3 cellular contexts compared by ENCODE assay signal in the genomic region with DNA sequence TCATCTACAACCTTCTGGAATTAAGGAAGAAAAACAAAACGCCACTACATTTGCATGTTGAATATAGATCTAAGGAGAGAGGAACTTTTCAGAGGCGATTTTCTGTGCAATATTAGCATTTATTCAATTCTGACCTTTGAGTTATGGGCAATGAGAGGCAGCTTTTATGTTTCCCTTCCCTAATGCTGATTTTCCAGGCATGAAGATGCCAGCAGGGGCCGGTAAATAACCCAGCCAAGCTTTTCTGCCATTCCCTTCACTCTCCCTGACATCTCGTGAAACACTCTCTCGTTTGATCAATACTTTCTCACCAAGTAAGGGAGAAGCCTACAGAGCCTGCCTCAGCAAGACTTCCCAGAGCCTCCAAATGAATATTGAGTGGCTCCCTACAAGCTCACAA.
TF ChIP-seq lines count a peak whose summit lies in the region.

No MANE protein-coding gene starts in this region.

TF ChIP-seq in liver, 16 proteins besides CTCF, POLR2A, EP300 and RAD21:
- TF ChIP-seq, protein P1, sequence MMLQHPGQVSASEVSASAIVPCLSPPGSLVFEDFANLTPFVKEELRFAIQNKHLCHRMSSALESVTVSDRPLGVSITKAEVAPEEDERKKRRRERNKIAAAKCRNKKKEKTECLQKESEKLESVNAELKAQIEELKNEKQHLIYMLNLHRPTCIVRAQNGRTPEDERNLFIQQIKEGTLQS (IDR thresholded peaks at IDR 0.05): no peak
- no peak for TF ChIP-seq RXRA (IDR thresholded peaks at IDR 0.05)
- TF ChIP-seq FOXA2 (IDR thresholded peaks at IDR 0.05): no peak
- no peak for TF ChIP-seq FOXA1 (IDR thresholded peaks at IDR 0.05)
- TF ChIP-seq, protein P2, sequence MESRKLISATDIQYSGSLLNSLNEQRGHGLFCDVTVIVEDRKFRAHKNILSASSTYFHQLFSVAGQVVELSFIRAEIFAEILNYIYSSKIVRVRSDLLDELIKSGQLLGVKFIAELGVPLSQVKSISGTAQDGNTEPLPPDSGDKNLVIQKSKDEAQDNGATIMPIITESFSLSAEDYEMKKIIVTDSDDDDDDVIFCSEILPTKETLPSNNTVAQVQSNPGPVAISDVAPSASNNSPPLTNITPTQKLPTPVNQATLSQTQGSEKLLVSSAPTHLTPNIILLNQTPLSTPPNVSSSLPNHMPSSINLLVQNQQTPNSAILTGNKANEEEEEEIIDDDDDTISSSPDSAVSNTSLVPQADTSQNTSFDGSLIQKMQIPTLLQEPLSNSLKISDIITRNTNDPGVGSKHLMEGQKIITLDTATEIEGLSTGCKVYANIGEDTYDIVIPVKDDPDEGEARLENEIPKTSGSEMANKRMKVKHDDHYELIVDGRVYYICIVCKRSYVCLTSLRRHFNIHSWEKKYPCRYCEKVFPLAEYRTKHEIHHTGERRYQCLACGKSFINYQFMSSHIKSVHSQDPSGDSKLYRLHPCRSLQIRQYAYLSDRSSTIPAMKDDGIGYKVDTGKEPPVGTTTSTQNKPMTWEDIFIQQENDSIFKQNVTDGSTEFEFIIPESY (IDR thresholded peaks at IDR 0.05): no peak
- TF ChIP-seq HNF4A (conservative IDR thresholded peaks at IDR 0.05): peak; percentile 54 to 68
- TF ChIP-seq HNF4G (IDR thresholded peaks at IDR 0.05): no peak
- TF ChIP-seq, protein P3, sequence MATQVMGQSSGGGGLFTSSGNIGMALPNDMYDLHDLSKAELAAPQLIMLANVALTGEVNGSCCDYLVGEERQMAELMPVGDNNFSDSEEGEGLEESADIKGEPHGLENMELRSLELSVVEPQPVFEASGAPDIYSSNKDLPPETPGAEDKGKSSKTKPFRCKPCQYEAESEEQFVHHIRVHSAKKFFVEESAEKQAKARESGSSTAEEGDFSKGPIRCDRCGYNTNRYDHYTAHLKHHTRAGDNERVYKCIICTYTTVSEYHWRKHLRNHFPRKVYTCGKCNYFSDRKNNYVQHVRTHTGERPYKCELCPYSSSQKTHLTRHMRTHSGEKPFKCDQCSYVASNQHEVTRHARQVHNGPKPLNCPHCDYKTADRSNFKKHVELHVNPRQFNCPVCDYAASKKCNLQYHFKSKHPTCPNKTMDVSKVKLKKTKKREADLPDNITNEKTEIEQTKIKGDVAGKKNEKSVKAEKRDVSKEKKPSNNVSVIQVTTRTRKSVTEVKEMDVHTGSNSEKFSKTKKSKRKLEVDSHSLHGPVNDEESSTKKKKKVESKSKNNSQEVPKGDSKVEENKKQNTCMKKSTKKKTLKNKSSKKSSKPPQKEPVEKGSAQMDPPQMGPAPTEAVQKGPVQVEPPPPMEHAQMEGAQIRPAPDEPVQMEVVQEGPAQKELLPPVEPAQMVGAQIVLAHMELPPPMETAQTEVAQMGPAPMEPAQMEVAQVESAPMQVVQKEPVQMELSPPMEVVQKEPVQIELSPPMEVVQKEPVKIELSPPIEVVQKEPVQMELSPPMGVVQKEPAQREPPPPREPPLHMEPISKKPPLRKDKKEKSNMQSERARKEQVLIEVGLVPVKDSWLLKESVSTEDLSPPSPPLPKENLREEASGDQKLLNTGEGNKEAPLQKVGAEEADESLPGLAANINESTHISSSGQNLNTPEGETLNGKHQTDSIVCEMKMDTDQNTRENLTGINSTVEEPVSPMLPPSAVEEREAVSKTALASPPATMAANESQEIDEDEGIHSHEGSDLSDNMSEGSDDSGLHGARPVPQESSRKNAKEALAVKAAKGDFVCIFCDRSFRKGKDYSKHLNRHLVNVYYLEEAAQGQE (IDR thresholded peaks at IDR 0.05): no peak
- TF ChIP-seq TAF1 (conservative IDR thresholded peaks at IDR 0.05): no peak
- TF ChIP-seq, protein P4, sequence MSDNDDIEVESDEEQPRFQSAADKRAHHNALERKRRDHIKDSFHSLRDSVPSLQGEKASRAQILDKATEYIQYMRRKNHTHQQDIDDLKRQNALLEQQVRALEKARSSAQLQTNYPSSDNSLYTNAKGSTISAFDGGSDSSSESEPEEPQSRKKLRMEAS (IDR thresholded peaks at IDR 0.05): peak; percentile 17
- no peak for TF ChIP-seq YY1 (IDR thresholded peaks at IDR 0.05)
- TF ChIP-seq GABPA (IDR thresholded peaks at IDR 0.05 in 1 of 2, conservative IDR thresholded peaks at IDR 0.05 in 1 of 2): no peak
- peak; percentile 36 for TF ChIP-seq SP1 (IDR thresholded peaks at IDR 0.05)
TF ChIP-seq in liver: peak in this region for 3.

TF ChIP-seq in HepG2, 621 proteins besides CTCF, POLR2A, EP300 and RAD21:
- TF ChIP-seq, protein P5, sequence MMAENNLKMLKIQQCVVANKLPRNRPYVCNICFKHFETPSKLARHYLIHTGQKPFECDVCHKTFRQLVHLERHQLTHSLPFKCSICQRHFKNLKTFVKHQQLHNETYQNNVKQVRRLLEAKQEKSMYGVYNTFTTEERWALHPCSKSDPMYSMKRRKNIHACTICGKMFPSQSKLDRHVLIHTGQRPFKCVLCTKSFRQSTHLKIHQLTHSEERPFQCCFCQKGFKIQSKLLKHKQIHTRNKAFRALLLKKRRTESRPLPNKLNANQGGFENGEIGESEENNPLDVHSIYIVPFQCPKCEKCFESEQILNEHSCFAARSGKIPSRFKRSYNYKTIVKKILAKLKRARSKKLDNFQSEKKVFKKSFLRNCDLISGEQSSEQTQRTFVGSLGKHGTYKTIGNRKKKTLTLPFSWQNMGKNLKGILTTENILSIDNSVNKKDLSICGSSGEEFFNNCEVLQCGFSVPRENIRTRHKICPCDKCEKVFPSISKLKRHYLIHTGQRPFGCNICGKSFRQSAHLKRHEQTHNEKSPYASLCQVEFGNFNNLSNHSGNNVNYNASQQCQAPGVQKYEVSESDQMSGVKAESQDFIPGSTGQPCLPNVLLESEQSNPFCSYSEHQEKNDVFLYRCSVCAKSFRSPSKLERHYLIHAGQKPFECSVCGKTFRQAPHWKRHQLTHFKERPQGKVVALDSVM (CRISPR knock-in tag; IDR thresholded peaks at IDR 0.05): no peak
- TF ChIP-seq ZNF124 (CRISPR knock-in tag; IDR thresholded peaks at IDR 0.05) (no peak), MED8 (CRISPR knock-in tag; IDR thresholded peaks at IDR 0.05; ENCODE audit: insufficient replicate concordance) (no peak)

TF ChIP-seq in H1, 55 proteins besides CTCF, POLR2A, EP300 and RAD21:
- no peak for TF ChIP-seq GTF2F1 (IDR thresholded peaks at IDR 0.05; ENCODE audit: borderline replicate concordance, low read depth, low read length)
- TF ChIP-seq SUZ12 (IDR thresholded peaks at IDR 0.05; ENCODE audit: low read length): no peak
- TF ChIP-seq KDM1A (IDR thresholded peaks at IDR 0.05; ENCODE audit: borderline replicate concordance, low read length): no peak
- TF ChIP-seq JUND (IDR thresholded peaks at IDR 0.05; ENCODE audit: low read length): no peak
- TF ChIP-seq JUN (IDR thresholded peaks at IDR 0.05; ENCODE audit: low read depth, low read length): no peak
- no peak for TF ChIP-seq SIX5 (IDR thresholded peaks at IDR 0.05; ENCODE audit: low read depth, low read length)
- TF ChIP-seq CBX8 (IDR thresholded peaks at IDR 0.05; ENCODE audit: borderline replicate concordance, low read depth, low read length): no peak
- no peak for TF ChIP-seq BACH1 (IDR thresholded peaks at IDR 0.05; ENCODE audit: low read length)
- TF ChIP-seq TAF1 (IDR thresholded peaks at IDR 0.05; ENCODE audit: low read depth, low read length): no peak
- TF ChIP-seq FOSL1 (IDR thresholded peaks at IDR 0.05; ENCODE audit: insufficient read depth, low read depth, low read length): no peak
- no peak for TF ChIP-seq CTBP2 (IDR thresholded peaks at IDR 0.05; ENCODE audit: borderline replicate concordance, insufficient read depth, insufficient read length, low read length)
- no peak for TF ChIP-seq SP4 (IDR thresholded peaks at IDR 0.05; ENCODE audit: low read length)
- TF ChIP-seq, protein P6, sequence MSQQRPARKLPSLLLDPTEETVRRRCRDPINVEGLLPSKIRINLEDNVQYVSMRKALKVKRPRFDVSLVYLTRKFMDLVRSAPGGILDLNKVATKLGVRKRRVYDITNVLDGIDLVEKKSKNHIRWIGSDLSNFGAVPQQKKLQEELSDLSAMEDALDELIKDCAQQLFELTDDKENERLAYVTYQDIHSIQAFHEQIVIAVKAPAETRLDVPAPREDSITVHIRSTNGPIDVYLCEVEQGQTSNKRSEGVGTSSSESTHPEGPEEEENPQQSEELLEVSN (IDR thresholded peaks at IDR 0.05): no peak
- TF ChIP-seq SIN3A (conservative IDR thresholded peaks at IDR 0.05 in 1 of 2, IDR thresholded peaks at IDR 0.05 in 1 of 2; ENCODE audit: low read depth in 1 of 2, low read length in 2 of 2): no peak
- no peak for TF ChIP-seq RFX5 (IDR thresholded peaks at IDR 0.05; ENCODE audit: borderline replicate concordance, low read depth, low read length)
- TF ChIP-seq RXRA (IDR thresholded peaks at IDR 0.05; ENCODE audit: insufficient read depth, low read depth, low read length): no peak
- no peak for TF ChIP-seq CEBPB (IDR thresholded peaks at IDR 0.05; ENCODE audit: low read depth, low read length)
